In genomic region chr4:10077101-10077491, GRCh38 we compare ENCODE assay signal across 1 cellular context.
TF ChIP-seq lines count a peak whose summit lies in the region.

No MANE protein-coding gene starts in this region.

TF ChIP-seq in HepG2, 621 proteins besides CTCF, POLR2A, EP300 and RAD21:
- TF ChIP-seq ZMYM2 (CRISPR knock-in tag; IDR thresholded peaks at IDR 0.05) = no peak
- TF ChIP-seq TCF12 (IDR thresholded peaks at IDR 0.05) = no peak
- no peak for TF ChIP-seq TCF12 (CRISPR knock-in tag; IDR thresholded peaks at IDR 0.05)
- no peak for TF ChIP-seq ZNF468 (CRISPR knock-in tag; IDR thresholded peaks at IDR 0.05)
- TF ChIP-seq KDM3A (CRISPR knock-in tag; IDR thresholded peaks at IDR 0.05; ENCODE audit: low read depth) = no peak
- TF ChIP-seq ZNF34 (CRISPR knock-in tag; IDR thresholded peaks at IDR 0.05; ENCODE audit: borderline replicate concordance) = no peak
- TF ChIP-seq, protein P1, sequence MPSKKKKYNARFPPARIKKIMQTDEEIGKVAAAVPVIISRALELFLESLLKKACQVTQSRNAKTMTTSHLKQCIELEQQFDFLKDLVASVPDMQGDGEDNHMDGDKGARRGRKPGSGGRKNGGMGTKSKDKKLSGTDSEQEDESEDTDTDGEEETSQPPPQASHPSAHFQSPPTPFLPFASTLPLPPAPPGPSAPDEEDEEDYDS (CRISPR knock-in tag; IDR thresholded peaks at IDR 0.05) = no peak
- no peak for TF ChIP-seq HOXA7 (CRISPR knock-in tag; IDR thresholded peaks at IDR 0.05)
- no peak for TF ChIP-seq ZNF589 (CRISPR knock-in tag; conservative IDR thresholded peaks at IDR 0.05)
- TF ChIP-seq SETDB1 (CRISPR knock-in tag; IDR thresholded peaks at IDR 0.05; ENCODE audit: borderline replicate concordance) = no peak
